17 cellular contexts compared by ENCODE assay signal in genomic region chr3:127833281-127834032, GRCh38.
"Had no signal": no experiment of that assay in that cellular context is flagged by ENCODE, and none has a peak within 500 bp of the region (broad histone marks: within the 10 kb centered on the region; RNA-seq: fewer than 3 reads in every experiment).

No MANE protein-coding gene starts in this region.

- H3K27me3 Mint-ChIP-seq: memory B cell had no signal

- ATAC-seq: activated CD8-positive, alpha-beta T cell treated with anti-CD3 and anti-CD28 coated beads, Interleukin-2, amount 10 ng/mL, durations not matched to agents 7 days and 5 days; activated naive CD8-positive, alpha-beta T cell treated with anti-CD3 and anti-CD28 coated beads, Interleukin-2, amount 50 U/mL, for 24 hours; left lung; psoas muscle; stimulated activated naive CD8-positive, alpha-beta T cell treated with anti-CD3 and anti-CD28 coated beads, Interleukin-15, amount 100 ng/mL, for 72 hours had no signal

- H3K4me1 ChIP-seq: left lung, psoas muscle, sigmoid colon had no signal

- H3K36me3 Mint-ChIP-seq: memory B cell had no signal

- H3K27ac ChIP-seq: left lung, psoas muscle, sigmoid colon, thoracic aorta, WERI-Rb-1 had no signal

- DNase-seq: activated CD4-positive, alpha-beta T cell treated with anti-CD3 and anti-CD28 coated beads for 4 hours; activated CD8-positive, alpha-beta T cell treated with anti-CD3 and anti-CD28 coated beads, Interleukin-2, amount 10 ng/mL, durations not matched to agents 7 days and 5 days; activated naive CD4-positive, alpha-beta T cell treated with Interleukin-2 at 50 U/mL for 16 hours; activated naive CD8-positive, alpha-beta T cell treated with anti-CD3 and anti-CD28 coated beads, Interleukin-2, amount 50 U/mL, for 24 hours; left lung; psoas muscle; sigmoid colon; stimulated activated CD4-positive, alpha-beta T cell treated with anti-CD3 and anti-CD28 coated beads, Interleukin-12 subunit alpha, Interleukin-12 subunit beta, amount 100 ng/mL, for 4 hours; stimulated activated CD4-positive, alpha-beta T cell treated with anti-CD3 and anti-CD28 coated beads, Interleukin-2, amount 100 ng/mL, for 48 hours; stimulated activated naive CD8-positive, alpha-beta T cell treated with anti-CD3 and anti-CD28 coated beads, Interleukin-15, amount 100 ng/mL, for 72 hours; WERI-Rb-1 had no signal

- H3K36me3 ChIP-seq: left lung, sigmoid colon, thoracic aorta, WERI-Rb-1 had no signal

- H3K4me3 Mint-ChIP-seq: activated CD8-positive, alpha-beta T cell treated with anti-CD3 and anti-CD28 coated beads, Interleukin-2, amount 10 ng/mL, durations not matched to agents 7 days and 5 days; activated naive CD8-positive, alpha-beta T cell treated with anti-CD3 and anti-CD28 coated beads, Interleukin-2, amount 50 U/mL, for 24 hours; activated T-helper 1 cell treated with anti-CD3 and anti-CD28 coated beads, Interleukin-12 subunit alpha, Interleukin-12 subunit beta, Interleukin-2, Interleukin-4 antibody, amounts not matched to agents 30 ng/mL and 10 ng/mL and 1 ng/mL, durations not matched to agents 14 hours and 24 hours and 36 hours; memory B cell; stimulated activated naive CD8-positive, alpha-beta T cell treated with anti-CD3 and anti-CD28 coated beads, Interleukin-15, amount 100 ng/mL, for 72 hours had no signal

- FAIRE-seq: astrocyte, colon, endothelial cell of umbilical vein had no signal

- H3K27me3 ChIP-seq: left lung, sigmoid colon had no signal

- H3K4me3 ChIP-seq: left lung, psoas muscle, sigmoid colon, thoracic aorta had no signal

- H3K27ac Mint-ChIP-seq: activated CD8-positive, alpha-beta T cell treated with anti-CD3 and anti-CD28 coated beads, Interleukin-2, amount 10 ng/mL, durations not matched to agents 7 days and 5 days; activated naive CD8-positive, alpha-beta T cell treated with anti-CD3 and anti-CD28 coated beads, Interleukin-2, amount 50 U/mL, for 24 hours; activated T-helper 1 cell treated with anti-CD3 and anti-CD28 coated beads, Interleukin-12 subunit alpha, Interleukin-12 subunit beta, Interleukin-2, Interleukin-4 antibody, amounts not matched to agents 30 ng/mL and 10 ng/mL and 1 ng/mL, durations not matched to agents 14 hours and 24 hours and 36 hours; memory B cell; stimulated activated naive CD8-positive, alpha-beta T cell treated with anti-CD3 and anti-CD28 coated beads, Interleukin-15, amount 100 ng/mL, for 72 hours had no signal
